Comparison of ENCODE assay signal across 8 cellular contexts in genomic region chr19:23273022-23273593, GRCh38. TPM values are rescaled to one million over a fixed set of nuclear protein-coding genes. Genes with fewer than 3 reads are reported as not detected.
DNase-seq lines count a peak whose midpoint lies in the region; ATAC-seq and TF ChIP-seq lines count a peak whose summit lies in the region.

No MANE protein-coding gene starts in this region.

- peaks cover 19% of the 10 kb centered on the region for H3K36me3 Mint-ChIP-seq in CD4-positive, CD25-positive, alpha-beta regulatory T cell
- peaks cover 47% of the 10 kb centered on the region for H3K36me3 Mint-ChIP-seq in brain

- H3K27me3 ChIP-seq in CD4-positive, CD25-positive, alpha-beta regulatory T cell (ENCODE audit: control insufficient read depth, insufficient read depth, low read length), result no peaks in the 10 kb centered on the region
- H3K27me3 ChIP-seq in HUES64 (ENCODE audit: insufficient read depth, low read length), result no peaks in the 10 kb centered on the region
- H3K27me3 ChIP-seq in left lung, result no peaks in the 10 kb centered on the region
- H3K27me3 ChIP-seq in testis, result no peaks in the 10 kb centered on the region

- no peak for TF ChIP-seq POLR2A in testis (IDR thresholded peaks at IDR 0.05)

- peak overlapping the region; percentile 95 for H3K9ac ChIP-seq in HUES64 (ENCODE audit: low read depth, low read length)

- no peak for TF ChIP-seq CTCF in brain (conservative IDR thresholded peaks at IDR 0.05)
- TF ChIP-seq CTCF in left lung (IDR thresholded peaks at IDR 0.05), result no peak
- TF ChIP-seq CTCF in testis (IDR thresholded peaks at IDR 0.05), result no peak

- 2% methylated on average over 10 of the region's 10 CpGs for WGBS in HUES64
- WGBS in testis, 2 donors, result 2 to 3% methylated on average over 10 of the region's 10 CpGs

- H3K4me1 ChIP-seq in CD4-positive, CD25-positive, alpha-beta regulatory T cell (ENCODE audit: control insufficient read depth, insufficient read depth, low read length, poor library complexity, severe bottlenecking), result peaks cover 20% of the 10 kb centered on the region
- H3K4me1 ChIP-seq in HUES64 (ENCODE audit: insufficient read depth, low read length) (no peaks in the 10 kb centered on the region), left lung (peaks cover 3 to 19% of the 10 kb centered on the region in 2 donors), testis (no peaks in the 10 kb centered on the region)

- peaks cover 15 to 50% (median 35%) of the 10 kb centered on the region in 4 donors for H3K4me1 Mint-ChIP-seq in CD4-positive, CD25-positive, alpha-beta regulatory T cell
- H3K4me1 Mint-ChIP-seq in brain, result peaks cover 27% of the 10 kb centered on the region

- DNase-seq in CD4-positive, CD25-positive, alpha-beta regulatory T cell, result peak in 1 of 3 donors; percentile 39
- DNase-seq in left lung, result no peak
- DNase-seq in testis, result no peak
- no peak for DNase-seq in GF-D8 (lab: John Stamatoyannopoulos, UW)

- H3K4me3 ChIP-seq in CD4-positive, CD25-positive, alpha-beta regulatory T cell (ENCODE audit: low read depth, low read length), result peak overlapping the region; percentile 86
- H3K4me3 ChIP-seq in HUES64 (ENCODE audit: low read length) (peak overlapping the region; percentile 84), left lung (peak overlapping the region; percentile 68 to 95), testis (peak overlapping the region; percentile 79 to 91)

- H3K9me3 Mint-ChIP-seq in CD4-positive, CD25-positive, alpha-beta regulatory T cell, result peaks cover 0 to 2% (median 0%) of the 10 kb centered on the region in 7 donors
- no peaks in the 10 kb centered on the region for H3K9me3 Mint-ChIP-seq in brain

- no peaks in the 10 kb centered on the region for H3K9me3 ChIP-seq in CD4-positive, CD25-positive, alpha-beta regulatory T cell (ENCODE audit: control insufficient read depth in 2 of 2, low read length in 2 of 2)
- no peaks in the 10 kb centered on the region for H3K9me3 ChIP-seq in HUES64 (ENCODE audit: insufficient read depth, low read depth, low read length)
- H3K9me3 ChIP-seq in left lung, result no peaks in the 10 kb centered on the region
- H3K9me3 ChIP-seq in testis, result no peaks in the 10 kb centered on the region

- intact Hi-C loops in left lung (cut with DNase I), result no loop called here
- intact Hi-C loops in testis (cut with DNase I; ENCODE audit: low total_unique reads), result no loop called here

- peaks cover 19% of the 10 kb centered on the region for H3K36me3 ChIP-seq in CD4-positive, CD25-positive, alpha-beta regulatory T cell (ENCODE audit: control insufficient read depth, insufficient read depth, low read length)
- peaks cover 40% of the 10 kb centered on the region for H3K36me3 ChIP-seq in HUES64 (ENCODE audit: insufficient read depth, low read length)
- H3K36me3 ChIP-seq in left lung, result peaks cover 0 to 24% of the 10 kb centered on the region in 2 donors
- H3K36me3 ChIP-seq in testis (ENCODE audit: low read depth, missing control alignments), result no peaks in the 10 kb centered on the region

- peak overlapping the region; percentile 93 to 97 (median 94) for H3K27ac Mint-ChIP-seq in CD4-positive, CD25-positive, alpha-beta regulatory T cell
- H3K27ac Mint-ChIP-seq in brain, result peak overlapping the region; percentile 96 to 98 (median 97)

- H3K4me3 Mint-ChIP-seq in CD4-positive, CD25-positive, alpha-beta regulatory T cell, result peak overlapping the region; percentile 96 to 100 (median 98)
- peak overlapping the region; percentile 94 to 99 (median 97) for H3K4me3 Mint-ChIP-seq in brain

- no peak for ATAC-seq in CD4-positive, CD25-positive, alpha-beta regulatory T cell (ENCODE audit: low read depth in 2 of 2)
- ATAC-seq in left lung (peak; percentile 13), GM18907 (IDR thresholded peaks at IDR 0.05; ENCODE audit: unreplicated experiment) (no peak), HG03025 (IDR thresholded peaks at IDR 0.05; ENCODE audit: low FRiP score, unreplicated experiment) (no peak)

- peak overlapping the region; percentile 84 for H3K27ac ChIP-seq in CD4-positive, CD25-positive, alpha-beta regulatory T cell (ENCODE audit: insufficient read depth, low read length, poor library complexity, severe bottlenecking)
- peak overlapping the region; percentile 93 for H3K27ac ChIP-seq in HUES64 (ENCODE audit: low read depth, low read length)
- H3K27ac ChIP-seq in left lung, result peak overlapping the region; percentile 78 to 89
- peak overlapping the region; percentile 66 to 90 for H3K27ac ChIP-seq in testis

- H3K27me3 Mint-ChIP-seq in CD4-positive, CD25-positive, alpha-beta regulatory T cell, result no peaks in the 10 kb centered on the region
- peaks cover 7% of the 10 kb centered on the region for H3K27me3 Mint-ChIP-seq in brain

RNA-seq across cellular contexts. Expression of gene ZNF724, which starts 22.9 kb away (rescaled TPM):
- 3.7 TPM for total RNA-seq in CD4-positive, CD25-positive, alpha-beta regulatory T cell
- polyA plus RNA-seq in CD4-positive, CD25-positive, alpha-beta regulatory T cell, result 1 to 10 TPM; 1.8 to 2.4 (median 1.9) TPM
- polyA plus RNA-seq in HUES64 (2013, experiment 1 of 2), result 26.7 TPM
- 26.6 TPM for polyA plus RNA-seq in HUES64 (2013, experiment 2 of 2)
- 0.46 TPM for polyA plus RNA-seq in brain (ENCODE audit: insufficient read depth, low read depth, low replicate concordance)
- total RNA-seq in left lung, result 1 to 10 TPM; 4.7 to 4.9 TPM
- total RNA-seq in testis, result 1 to 10 TPM; 8.0 to 9.0 TPM
- polyA plus RNA-seq in testis (ENCODE audit: insufficient read depth, low read depth, low replicate concordance), result 1.4 TPM
